Comparison of ENCODE assay signal across 11 cellular contexts in the genomic region with DNA sequence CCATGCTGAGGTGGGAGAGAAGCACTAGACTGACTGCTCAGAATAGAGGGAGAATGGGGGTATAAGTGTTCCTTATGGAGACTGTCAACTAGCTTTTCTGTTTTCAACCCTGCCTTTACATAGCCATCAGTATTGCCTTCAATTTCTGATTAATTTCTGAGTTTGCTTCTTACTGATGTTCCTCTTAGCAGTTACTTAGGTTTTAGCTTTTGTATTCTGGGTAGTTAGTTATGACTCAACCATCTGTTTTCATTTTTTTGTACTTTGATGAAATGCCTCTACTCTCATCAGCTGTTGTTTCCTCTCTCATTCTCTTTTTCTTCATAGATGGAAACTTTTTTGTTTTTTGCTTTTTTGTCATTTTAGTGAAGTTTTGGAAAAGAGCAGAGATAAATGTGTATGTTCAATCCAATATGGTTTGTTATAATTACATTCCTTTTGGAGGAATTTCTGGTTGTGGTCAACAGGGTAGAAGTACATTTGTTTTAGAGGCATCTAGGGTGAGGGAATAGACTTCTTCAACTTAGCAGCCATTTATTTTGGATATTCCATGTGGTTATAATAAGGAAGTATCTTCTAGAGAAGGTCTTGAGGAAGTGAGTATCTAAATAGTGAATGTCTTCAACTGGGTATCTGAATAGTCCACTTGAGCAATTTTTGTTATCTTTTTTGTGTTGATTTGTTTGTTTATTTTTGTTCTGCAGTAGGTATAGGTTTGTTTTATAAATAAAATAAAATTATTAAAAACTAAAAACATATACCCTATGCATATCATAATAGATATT. TPM values are rescaled to one million over a fixed set of nuclear protein-coding genes. Genes with fewer than 3 reads are reported as not detected.
DNase-seq lines count a peak whose midpoint lies in the region; ATAC-seq and TF ChIP-seq lines count a peak whose summit lies in the region.
"Had no signal": no experiment of that assay in that cellular context is flagged by ENCODE, and none has a peak within 500 bp of the region (broad histone marks: within the 10 kb centered on the region; RNA-seq: fewer than 3 reads in every experiment).

No MANE protein-coding gene starts in this region.

- H3K4me3 Mint-ChIP-seq in activated T-helper 1 cell treated with anti-CD3 and anti-CD28 coated beads, Interleukin-12 subunit alpha, Interleukin-12 subunit beta, Interleukin-2, Interleukin-4 antibody, amounts not matched to agents 30 ng/mL and 10 ng/mL and 1 ng/mL, durations not matched to agents 14 hours and 24 hours and 36 hours: no peak overlapping the region
- H3K4me3 Mint-ChIP-seq: CD8-positive, alpha-beta T cell had no signal

- peaks cover 29% of the 10 kb centered on the region for H3K4me1 Mint-ChIP-seq in activated T-helper 1 cell treated with anti-CD3 and anti-CD28 coated beads, Interleukin-12 subunit alpha, Interleukin-12 subunit beta, Interleukin-2, Interleukin-4 antibody, amounts not matched to agents 30 ng/mL and 10 ng/mL and 1 ng/mL, durations not matched to agents 14 hours and 24 hours and 36 hours (ENCODE audit: low read depth)

- no peaks in the 10 kb centered on the region for H3K27me3 ChIP-seq in right atrium auricular region

- H3K27ac ChIP-seq in right atrium auricular region: no peak overlapping the region

- H3K36me3 Mint-ChIP-seq in activated T-helper 1 cell treated with anti-CD3 and anti-CD28 coated beads, Interleukin-12 subunit alpha, Interleukin-12 subunit beta, Interleukin-2, Interleukin-4 antibody, amounts not matched to agents 30 ng/mL and 10 ng/mL and 1 ng/mL, durations not matched to agents 14 hours and 24 hours and 36 hours (ENCODE audit: low read depth): peaks cover 32% of the 10 kb centered on the region
- H3K36me3 Mint-ChIP-seq: CD8-positive, alpha-beta T cell had no signal

- H3K4me1 ChIP-seq in right atrium auricular region: no peaks in the 10 kb centered on the region

- peak; percentile 75 for ATAC-seq in GM18870 (IDR thresholded peaks at IDR 0.05; ENCODE audit: unreplicated experiment)
- ATAC-seq in HG02885 (IDR thresholded peaks at IDR 0.05; ENCODE audit: poor library complexity, unreplicated experiment): peak; percentile 72
- ATAC-seq in HG02970 (IDR thresholded peaks at IDR 0.05; ENCODE audit: low FRiP score, unreplicated experiment): no peak
- ATAC-seq: CD8-positive, alpha-beta T cell had no signal

- peak overlapping the region; percentile 85 for H3K27ac Mint-ChIP-seq in activated T-helper 1 cell treated with anti-CD3 and anti-CD28 coated beads, Interleukin-12 subunit alpha, Interleukin-12 subunit beta, Interleukin-2, Interleukin-4 antibody, amounts not matched to agents 30 ng/mL and 10 ng/mL and 1 ng/mL, durations not matched to agents 14 hours and 24 hours and 36 hours
- H3K27ac Mint-ChIP-seq: CD8-positive, alpha-beta T cell had no signal

- H3K36me3 ChIP-seq in right atrium auricular region: no peaks in the 10 kb centered on the region

- H3K9me3 ChIP-seq in right atrium auricular region: no peaks in the 10 kb centered on the region

- intact Hi-C loops in activated T-helper 1 cell treated with anti-CD3 and anti-CD28 coated beads, Interleukin-12 subunit alpha, Interleukin-12 subunit beta, Interleukin-2, Interleukin-4 antibody, amounts not matched to agents 30 ng/mL and 10 ng/mL and 1 ng/mL, durations not matched to agents 14 hours and 24 hours and 36 hours (cut with micrococcal nuclease): loop anchor here (1.0 to 5.0 kb wide), 6 partner anchors 29 to 251 kb away; a partner anchor contains a TSS

- TF ChIP-seq CTCF in AG10803 (conservative IDR thresholded peaks at IDR 0.05; ENCODE audit: low read length) (no peak), right atrium auricular region (IDR thresholded peaks at IDR 0.05) (no peak)

- DNase-seq in AG10803 (ENCODE audit: low read depth) (peak; percentile 45), right atrium auricular region (ENCODE audit: low spot score) (no peak), NCI-H345 treated with DMSO at 0.1 percent for 48 hours (lab: John Stamatoyannopoulos, UW; ENCODE audit: unreplicated experiment) (no peak)
- no peak for DNase-seq in activated T-helper 1 cell treated with anti-CD3 and anti-CD28 coated beads, Interleukin-12 subunit alpha, Interleukin-12 subunit beta, Interleukin-2, Interleukin-4 antibody, amounts not matched to agents 30 ng/mL and 10 ng/mL and 1 ng/mL, durations not matched to agents 14 hours and 24 hours and 36 hours (ENCODE audit: low spot score)
- DNase-seq in stimulated activated CD8-positive, alpha-beta memory T cell treated with anti-CD3 and anti-CD28 coated beads, Interleukin-4, amount 100 ng/mL, for 48 hours: no peak
- DNase-seq: CD8-positive, alpha-beta T cell; NCI-H446 treated with DMSO at 0.1 percent for 48 hours had no signal

- H3K27me3 Mint-ChIP-seq in activated T-helper 1 cell treated with anti-CD3 and anti-CD28 coated beads, Interleukin-12 subunit alpha, Interleukin-12 subunit beta, Interleukin-2, Interleukin-4 antibody, amounts not matched to agents 30 ng/mL and 10 ng/mL and 1 ng/mL, durations not matched to agents 14 hours and 24 hours and 36 hours (ENCODE audit: insufficient read depth): no peaks in the 10 kb centered on the region

- no peaks in the 10 kb centered on the region for H3K9me3 Mint-ChIP-seq in activated T-helper 1 cell treated with anti-CD3 and anti-CD28 coated beads, Interleukin-12 subunit alpha, Interleukin-12 subunit beta, Interleukin-2, Interleukin-4 antibody, amounts not matched to agents 30 ng/mL and 10 ng/mL and 1 ng/mL, durations not matched to agents 14 hours and 24 hours and 36 hours
- H3K9me3 Mint-ChIP-seq: CD8-positive, alpha-beta T cell had no signal

- H3K4me3 ChIP-seq in AG10803 (ENCODE audit: low read length) (0 out of 2 replicates have a peak overlapping the region, but pooled peaks have one; percentile 9), right atrium auricular region (no peak overlapping the region)

RNA-seq across cellular contexts. Expression of a gene that starts 29.6 kb away (rescaled TPM):
- 3.1 and 4.3 TPM in 2 replicates for total RNA-seq in activated T-helper 1 cell treated with anti-CD3 and anti-CD28 coated beads, Interleukin-12 subunit alpha, Interleukin-12 subunit beta, Interleukin-2, Interleukin-4 antibody, amounts not matched to agents 30 ng/mL and 10 ng/mL and 1 ng/mL, durations not matched to agents 14 hours and 24 hours and 36 hours
- not detected for total RNA-seq in right atrium auricular region
- total RNA-seq: CD8-positive, alpha-beta T cell; lung microvascular endothelial cell had no signal

RNA-seq across cellular contexts. Expression of a gene that starts 48.0 kb away (rescaled TPM):
- 23.5 and 25.1 TPM in 2 replicates for total RNA-seq in activated T-helper 1 cell treated with anti-CD3 and anti-CD28 coated beads, Interleukin-12 subunit alpha, Interleukin-12 subunit beta, Interleukin-2, Interleukin-4 antibody, amounts not matched to agents 30 ng/mL and 10 ng/mL and 1 ng/mL, durations not matched to agents 14 hours and 24 hours and 36 hours
- 1 to 10 TPM in 1 of 2 donors, under 1 TPM in 1; 0.28 to 2.2 TPM for total RNA-seq in right atrium auricular region

RNA-seq across cellular contexts. Expression of a gene that starts 48.1 kb away (rescaled TPM):
- 81.5 and 84.1 TPM in 2 replicates for total RNA-seq in activated T-helper 1 cell treated with anti-CD3 and anti-CD28 coated beads, Interleukin-12 subunit alpha, Interleukin-12 subunit beta, Interleukin-2, Interleukin-4 antibody, amounts not matched to agents 30 ng/mL and 10 ng/mL and 1 ng/mL, durations not matched to agents 14 hours and 24 hours and 36 hours
- total RNA-seq in right atrium auricular region: 10 to 100 TPM in 1 of 2 donors, 1 to 10 TPM in 1; 8.1 to 15.4 TPM
